ENCODE assay signal across 21 cellular contexts in the genomic region with DNA sequence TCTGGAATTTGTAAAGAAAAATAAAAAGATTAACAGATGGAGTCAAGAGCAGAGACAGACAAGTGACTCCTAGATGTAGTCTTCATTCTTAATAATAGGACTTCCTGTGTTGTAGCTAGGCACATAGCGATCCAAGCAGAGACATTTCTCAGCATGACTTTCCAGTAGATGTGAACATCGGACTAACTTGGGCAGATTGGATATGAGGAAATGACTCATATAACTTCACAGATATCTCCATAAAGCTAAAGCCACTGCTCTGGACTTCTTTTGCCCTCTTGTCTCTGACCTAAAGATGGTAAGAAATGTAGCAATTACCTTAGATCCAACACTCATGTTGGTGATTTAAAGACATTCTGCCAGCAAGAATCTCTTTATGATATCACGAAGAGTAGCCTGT.
DNase-seq lines count a peak whose midpoint lies in the region; ATAC-seq, FAIRE-seq and TF ChIP-seq lines count a peak whose summit lies in the region.
"Had no signal": no experiment of that assay in that cellular context is flagged by ENCODE, and none has a peak within 500 bp of the region (broad histone marks: within the 10 kb centered on the region; RNA-seq: fewer than 3 reads in every experiment).

No MANE protein-coding gene starts in this region.

- POLR2A ChIA-PET in H1 (lab: Charles Lee; ENCODE audit: partially characterized antibody) = no interaction called here

- H3K79me1 ChIP-seq in H1 (ENCODE audit: low read depth, low read length) = no peaks in the 10 kb centered on the region

- no peaks in the 10 kb centered on the region for H3K9me3 Mint-ChIP-seq in GM23338

- H3K56ac ChIP-seq in H1 (replicated peaks; ENCODE audit: insufficient read length, low read depth, low read length) = no peak overlapping the region

- no peak overlapping the region for H2BK12ac ChIP-seq in H1 (ENCODE audit: low read depth, low read length)

- CTCF ChIA-PET in H1 (lab: Charles Lee; ENCODE audit: partially characterized antibody) = interaction anchor here (0.7 kb wide), 1 partner anchor 8 kb away, joined by 3 read pairs; no protein-coding TSS in a partner anchor

- H3K9me3 ChIP-seq in GM23248 (ENCODE audit: low read depth) (no peaks in the 10 kb centered on the region), H1 (ENCODE audit: insufficient read depth in 2 of 2, low read depth in 1 of 2, low read length in 1 of 2) (no peaks in the 10 kb centered on the region), osteoblast (ENCODE audit: low read depth, low read length) (no peaks in the 10 kb centered on the region)
- H3K9me3 ChIP-seq: Caco-2, Peyer's patch, testis had no signal

- H3K79me2 ChIP-seq in GM23248 (ENCODE audit: insufficient read depth) (no peaks in the 10 kb centered on the region), H1 (ENCODE audit: control insufficient read depth in 1 of 2, insufficient read depth in 2 of 2, low read length in 2 of 2) (no peaks in the 10 kb centered on the region), osteoblast (ENCODE audit: insufficient read depth, low read length) (no peaks in the 10 kb centered on the region), GM23338 (replicated peaks; ENCODE audit: insufficient read depth) (no peaks in the 10 kb centered on the region)

- no peak overlapping the region for H3K23ac ChIP-seq in H1 (ENCODE audit: insufficient read length)

- no peak overlapping the region for H3K14ac ChIP-seq in H1 (ENCODE audit: insufficient read length)

- no peak overlapping the region for H4K5ac ChIP-seq in H1 (ENCODE audit: insufficient read length, low read depth, low read length)

- H3K4me1 Mint-ChIP-seq in GM23338 = peaks cover 16% of the 10 kb centered on the region

- no peak overlapping the region for H2AFZ ChIP-seq in GM23248
- peak overlapping the region; percentile 88 for H2AFZ ChIP-seq in H1 (ENCODE audit: low read length)
- H2AFZ ChIP-seq in osteoblast (ENCODE audit: low read length) = peak overlapping the region; percentile 63
- no peak overlapping the region; the same call in 1 of the 2 replicates for H2AFZ ChIP-seq in GM23338

- WGBS in GM23248 (ENCODE audit: low coverage in 1 of 2, low lambda C conversion rate in 2 of 2, missing lambda C conversion rate in 2 of 2), 2 experiments = 65 to 66% methylated on average over 3 of the region's 3 CpGs
- whole genome bisulfite sequencing in H1 (ENCODE audit: extremely low coverage in 1 of 2, insufficient coverage in 1 of 2, insufficient read length in 1 of 2, insufficient replicate concordance in 2 of 2, low coverage in 1 of 2, low lambda C conversion rate in 2 of 2, missing lambda C conversion rate in 1 of 2), 2 experiments = 93% methylated on average over 3 of the region's 3 CpGs; no CpG with 5 or more reads in 1 of the 2 experiments

- TF ChIP-seq RAD21 in H1 (IDR thresholded peaks at IDR 0.05 in 1 of 2, conservative IDR thresholded peaks at IDR 0.05 in 1 of 2; ENCODE audit: low read depth in 2 of 2, low read length in 2 of 2) = no peak

- no peak overlapping the region for H3K4me3 Mint-ChIP-seq in GM23338
- H3K4me3 Mint-ChIP-seq: activated T-cell treated with anti-CD3 and anti-CD28 coated beads, Interleukin-2, amount 50 U/mL, for 72 hours had no signal

- TF ChIP-seq CTCF in H1 (IDR thresholded peaks at IDR 0.05; ENCODE audit: control extremely low read depth in 1 of 3, insufficient read depth in 1 of 3, low read depth in 1 of 3, low read length in 3 of 3) = no peak
- TF ChIP-seq CTCF in osteoblast (IDR thresholded peaks at IDR 0.05; ENCODE audit: extremely low read depth, low read depth, low read length) = no peak
- TF ChIP-seq CTCF in GM23338 (conservative IDR thresholded peaks at IDR 0.05; ENCODE audit: low read depth in 2 of 2) = no peak

- no peak overlapping the region for H4K8ac ChIP-seq in H1 (ENCODE audit: extremely low read depth, insufficient read depth, low read length)

- H2AK5ac ChIP-seq in H1 (ENCODE audit: low read depth, low read length) = no peak overlapping the region

- H3K4me3 ChIP-seq in GM23248 (no peak overlapping the region), H1 (ENCODE audit: extremely low read depth in 1 of 4, insufficient read depth in 2 of 4, low read depth in 3 of 4, low read length in 4 of 4) (no peak overlapping the region), osteoblast (ENCODE audit: insufficient read depth, low read length) (no peak overlapping the region), GM23338 (no peak overlapping the region)
- H3K4me3 ChIP-seq: K562, Peyer's patch, testis had no signal

- no peaks in the 10 kb centered on the region for H3K23me2 ChIP-seq in H1 (ENCODE audit: low read depth, low read length)

- TF ChIP-seq EP300 in H1 (IDR thresholded peaks at IDR 0.05; ENCODE audit: borderline replicate concordance in 1 of 2, low read depth in 2 of 2, low read length in 2 of 2) = no peak

- TF ChIP-seq POLR2A in H1 (IDR thresholded peaks at IDR 0.05; ENCODE audit: control extremely low read depth in 1 of 2, low read depth in 2 of 2, low read length in 2 of 2) = no peak

- no peaks in the 10 kb centered on the region for H3K27me3 Mint-ChIP-seq in GM23338 (ENCODE audit: insufficient read depth, low read depth, poor library complexity)

- FAIRE-seq in RCC 7860 (lab: Jason Lieb, UNC) (peak; percentile 53), H1 (lab: Jason Lieb, UNC) (no peak)
- FAIRE-seq: GM12891, K562 had no signal

- H2BK120ac ChIP-seq in H1 (replicated peaks; ENCODE audit: low read depth, low read length) = no peak overlapping the region

- H2BK5ac ChIP-seq in H1 (ENCODE audit: low read depth, low read length) = no peak overlapping the region

- peak; percentile 0 for DNase-seq in GM23248
- peak; percentile 48 for DNase-seq in RCC 7860 (ENCODE audit: low spot score)
- no peak for DNase-seq in H1 (ENCODE audit: low read depth in 1 of 2, low spot score in 2 of 2)
- peak; percentile 43 for DNase-seq in osteoblast (ENCODE audit: insufficient read length, low spot score, missing footprints)
- no peak for DNase-seq in NCI-H1436 treated with DMSO at 0.1 percent for 48 hours (lab: John Stamatoyannopoulos, UW)
- no peak for DNase-seq in GM23338 (ENCODE audit: low spot score)
- DNase-seq: activated T-cell treated with anti-CD3 and anti-CD28 coated beads, Interleukin-2, amount 50 U/mL, for 72 hours; Caco-2; central memory CD4-positive, alpha-beta T cell; effector memory CD4-positive, alpha-beta T cell; GF-D8; NCI-H1105; NCI-H2171; Peyer's patch; testis had no signal

- H3K36me3 Mint-ChIP-seq in GM23338 (ENCODE audit: low read depth) = no peaks in the 10 kb centered on the region

- no peak overlapping the region for H2BK15ac ChIP-seq in H1 (ENCODE audit: low read length)

- no peak overlapping the region for H2BK20ac ChIP-seq in H1 (ENCODE audit: low read length)

- no peak overlapping the region for H3K18ac ChIP-seq in H1 (ENCODE audit: extremely low read depth, low read length)

- no peak overlapping the region for H3K27ac ChIP-seq in GM23248
- H3K27ac ChIP-seq in H1 (ENCODE audit: low read depth, low read length) = no peak overlapping the region
- H3K27ac ChIP-seq in osteoblast (ENCODE audit: low read depth, low read length) = no peak overlapping the region
- no peak overlapping the region for H3K27ac ChIP-seq in GM23338 (ENCODE audit: low read depth)
- H3K27ac ChIP-seq: Peyer's patch, testis had no signal

- H4K20me1 ChIP-seq in GM23248 (ENCODE audit: insufficient read depth) (no peaks in the 10 kb centered on the region), H1 (replicated peaks in 1 of 2; ENCODE audit: control insufficient read depth in 1 of 2, insufficient read depth in 2 of 2, low read length in 2 of 2) (no peaks in the 10 kb centered on the region), osteoblast (ENCODE audit: insufficient read depth, low read length) (no peaks in the 10 kb centered on the region), GM23338 (replicated peaks; ENCODE audit: insufficient read depth) (no peaks in the 10 kb centered on the region)

- H3K4me2 ChIP-seq in GM23248 (ENCODE audit: unreplicated experiment) (no peak overlapping the region), H1 (ENCODE audit: insufficient read depth in 1 of 2, low read depth in 2 of 2, low read length in 2 of 2) (no peak overlapping the region), osteoblast (ENCODE audit: insufficient read depth, low read length) (no peak overlapping the region), GM23338 (no peak overlapping the region)

- no peaks in the 10 kb centered on the region for H3K27me3 ChIP-seq in GM23248 (replicated peaks; ENCODE audit: insufficient read depth)
- H3K27me3 ChIP-seq in H1 (replicated peaks in 1 of 4; ENCODE audit: control insufficient read depth in 3 of 4, extremely low read depth in 1 of 4, insufficient read depth in 3 of 4, low read length in 3 of 4) = no peaks in the 10 kb centered on the region
- H3K27me3 ChIP-seq in osteoblast (ENCODE audit: insufficient read depth, low read length) = no peaks in the 10 kb centered on the region
- no peaks in the 10 kb centered on the region for H3K27me3 ChIP-seq in GM23338 (ENCODE audit: insufficient read depth)
- H3K27me3 ChIP-seq: Peyer's patch, testis had no signal

- H4K91ac ChIP-seq in H1 (replicated peaks; ENCODE audit: insufficient read length, low read length) = no peak overlapping the region

- no peaks in the 10 kb centered on the region for H3F3A ChIP-seq in GM23248 (ENCODE audit: insufficient read depth)
- H3F3A ChIP-seq in GM23338 (replicated peaks; ENCODE audit: low read depth) = no peaks in the 10 kb centered on the region

- no peaks in the 10 kb centered on the region for H3K9me2 ChIP-seq in GM23248 (ENCODE audit: insufficient read depth)
- H3K9me2 ChIP-seq in GM23338 (ENCODE audit: insufficient read depth) = no peaks in the 10 kb centered on the region

- ATAC-seq in HG03521 (IDR thresholded peaks at IDR 0.05; ENCODE audit: unreplicated experiment) (no peak), GM21786 (IDR thresholded peaks at IDR 0.05; ENCODE audit: unreplicated experiment) (no peak), GM23338 (no peak)
- ATAC-seq: activated naive CD4-positive, alpha-beta T cell treated with anti-CD3 and anti-CD28 coated beads, Interleukin-2, amount 50 U/mL, for 72 hours; activated T-cell treated with anti-CD3 and anti-CD28 coated beads, Interleukin-2, amount 50 U/mL, for 72 hours; K562; left lobe of liver had no signal

- H3K27ac Mint-ChIP-seq in GM23338 = no peak overlapping the region; the same call in 1 of the 2 replicates
- H3K27ac Mint-ChIP-seq: activated naive CD4-positive, alpha-beta T cell treated with anti-CD3 and anti-CD28 coated beads, Interleukin-2, amount 50 U/mL, for 72 hours; activated T-cell treated with anti-CD3 and anti-CD28 coated beads, Interleukin-2, amount 50 U/mL, for 72 hours had no signal

- no peak overlapping the region for H3K9ac ChIP-seq in GM23248
- no peak overlapping the region for H3K9ac ChIP-seq in H1 (replicated peaks in 1 of 4; ENCODE audit: extremely low read depth in 1 of 4, low read depth in 3 of 4, low read length in 3 of 4)

- no peak overlapping the region for H3K4ac ChIP-seq in H1 (replicated peaks; ENCODE audit: insufficient read length, low read depth, low read length)

- H3K4me1 ChIP-seq in GM23248 (ENCODE audit: insufficient read depth) (no peaks in the 10 kb centered on the region), H1 (replicated peaks in 1 of 4; ENCODE audit: control insufficient read depth in 3 of 4, insufficient read depth in 4 of 4, low read length in 3 of 4) (peaks cover 0 to 7% (median 0%) of the 10 kb centered on the region in 4 experiments; a peak in 2 of 7 replicates), osteoblast (ENCODE audit: insufficient read depth, low read length) (no peaks in the 10 kb centered on the region), GM23338 (ENCODE audit: insufficient read depth) (peaks cover 19% of the 10 kb centered on the region)
- H3K4me1 ChIP-seq: Peyer's patch, testis had no signal

- in situ Hi-C loops in GM23248 (cut with MboI) = no loop called here

- H3K36me3 ChIP-seq in GM23248 (ENCODE audit: low read depth) = no peaks in the 10 kb centered on the region
- H3K36me3 ChIP-seq in H1 (ENCODE audit: control insufficient read depth in 2 of 4, insufficient read depth in 4 of 4, low read length in 3 of 4) = no peaks in the 10 kb centered on the region
- H3K36me3 ChIP-seq in osteoblast (ENCODE audit: insufficient read depth, low read length) = no peaks in the 10 kb centered on the region
- H3K36me3 ChIP-seq in GM23338 (ENCODE audit: insufficient read depth) = no peaks in the 10 kb centered on the region
- H3K36me3 ChIP-seq: Peyer's patch had no signal

Comparison
In these comparisons a context has a peak if more than half of its experiments do, and no peak if none do; other contexts are left out.
1. DNase-seq: peak in GM23248 (single experiment), RCC 7860 (single experiment) and osteoblast (single experiment); none in H1 (0 of 2), NCI-H1436 treated with DMSO at 0.1 percent for 48 hours (single experiment) and GM23338 (single experiment).
2. H2AFZ ChIP-seq: peak in H1 (single experiment) and osteoblast (single experiment); none in GM23248 (single experiment) and GM23338 (single experiment).